11 cellular contexts compared by ENCODE assay signal in the genomic region with DNA sequence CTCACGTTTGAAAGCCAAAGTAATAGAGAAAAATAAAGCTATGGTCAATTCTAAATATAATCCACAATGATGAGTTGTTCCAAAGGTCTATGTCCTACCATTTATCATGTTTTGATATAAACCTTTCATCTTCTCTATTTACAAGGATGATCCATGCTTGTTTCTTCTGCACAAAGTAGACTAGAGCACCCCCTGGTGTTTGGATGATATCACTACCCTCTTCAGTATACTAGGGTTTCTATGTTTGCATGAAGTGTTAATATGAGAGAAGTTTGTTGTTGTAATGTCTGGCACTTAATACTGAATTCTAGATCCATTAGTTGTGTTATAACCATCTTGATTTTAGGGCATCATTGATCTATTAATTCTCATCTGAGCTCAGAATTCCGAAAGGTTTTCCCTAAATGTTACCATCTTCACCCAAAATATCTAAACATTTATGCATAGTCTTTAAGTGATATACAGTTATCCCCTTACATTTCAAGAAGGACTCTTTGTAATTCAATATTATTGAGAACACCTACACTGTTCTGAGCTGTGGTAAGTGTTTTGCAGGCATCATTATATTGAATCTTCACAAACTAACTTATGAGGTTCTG. TPM values are rescaled to one million over a fixed set of nuclear protein-coding genes. Genes with fewer than 3 reads are reported as not detected.
DNase-seq lines count a peak whose midpoint lies in the region; ATAC-seq, FAIRE-seq and TF ChIP-seq lines count a peak whose summit lies in the region.
"Had no signal": no experiment of that assay in that cellular context is flagged by ENCODE, and none has a peak within 500 bp of the region (broad histone marks: within the 10 kb centered on the region; RNA-seq: fewer than 3 reads in every experiment).

No MANE protein-coding gene starts in this region.

- H3K36me3 ChIP-seq in DOHH2 (ENCODE audit: control insufficient read depth, low read length) (no peaks in the 10 kb centered on the region), OCI-LY1 (ENCODE audit: insufficient read depth, low read length) (no peaks in the 10 kb centered on the region), small intestine (ENCODE audit: control insufficient read depth in 2 of 2, insufficient read depth in 2 of 2, low read length in 2 of 2) (no peaks in the 10 kb centered on the region)

- H2AFZ ChIP-seq in OCI-LY1 (ENCODE audit: low read length) = no peak overlapping the region

- FAIRE-seq in small intestine (lab: Jason Lieb, UNC) = no peak
- FAIRE-seq: islet of Langerhans had no signal

- H3F3A ChIP-seq in DOHH2 (ENCODE audit: control insufficient read depth, insufficient read depth) (no peaks in the 10 kb centered on the region), OCI-LY1 (ENCODE audit: insufficient read depth, low read length) (no peaks in the 10 kb centered on the region)

- H3K9me2 ChIP-seq in DOHH2 (replicated peaks; ENCODE audit: control insufficient read depth, low read length) (no peaks in the 10 kb centered on the region), OCI-LY1 (ENCODE audit: low read depth, low read length) (no peaks in the 10 kb centered on the region)

- H4K20me1 ChIP-seq in DOHH2 (ENCODE audit: control insufficient read depth, insufficient read depth, low read depth, low read length) = no peaks in the 10 kb centered on the region
- H4K20me1 ChIP-seq in OCI-LY1 (ENCODE audit: insufficient read depth, low read length) = no peaks in the 10 kb centered on the region

- DNase-seq in HL-60 (ENCODE audit: low read depth in 1 of 2, low spot score in 1 of 2) = peak; percentile 4 to 39
- peak; percentile 43 to 69 for DNase-seq in erythroblast (lab: John Stamatoyannopoulos, UW)
- peak; percentile 29 for DNase-seq in small intestine
- no peak for DNase-seq in activated T-cell treated with anti-CD3 and anti-CD28 coated beads for 4 hours
- no peak for DNase-seq in CD4-positive, alpha-beta T cell
- no peak for DNase-seq in NCI-H187 treated with DMSO at 0.1 percent for 48 hours (lab: John Stamatoyannopoulos, UW)

- no peaks in the 10 kb centered on the region for H3K4me1 ChIP-seq in DOHH2 (ENCODE audit: control insufficient read depth, low read length)
- H3K4me1 ChIP-seq in OCI-LY1 (ENCODE audit: insufficient read depth, low read length, severe bottlenecking) = no peaks in the 10 kb centered on the region
- H3K4me1 ChIP-seq in small intestine (ENCODE audit: control insufficient read depth in 2 of 2, insufficient read depth in 1 of 2, low read depth in 1 of 2, low read length in 1 of 2) = no peaks in the 10 kb centered on the region

- intact Hi-C loops in CD4-positive, alpha-beta T cell (cut with DNase I, micrococcal nuclease) = no loop called here

- no peak for ATAC-seq in CD4-positive, alpha-beta T cell (ENCODE audit: poor library complexity)

- no peak overlapping the region for H3K27ac Mint-ChIP-seq in CD4-positive, alpha-beta T cell

- no peaks in the 10 kb centered on the region for H3K4me1 Mint-ChIP-seq in CD4-positive, alpha-beta T cell (ENCODE audit: low read depth)

- no peaks in the 10 kb centered on the region for H3K9me3 Mint-ChIP-seq in CD4-positive, alpha-beta T cell

- H3K9me3 ChIP-seq in DOHH2 (ENCODE audit: control insufficient read depth, insufficient read depth, low read length) (no peaks in the 10 kb centered on the region), OCI-LY1 (ENCODE audit: low read length) (no peaks in the 10 kb centered on the region), small intestine (ENCODE audit: control insufficient read depth, low read depth) (no peaks in the 10 kb centered on the region)
- H3K9me3 ChIP-seq in CD4-positive, alpha-beta T cell (ENCODE audit: control insufficient read depth, low read length) = no peaks in the 10 kb centered on the region

- H3K4me3 ChIP-seq in DOHH2 (ENCODE audit: low read length) (no peak overlapping the region), HL-60 (replicated peaks; ENCODE audit: insufficient read depth, low read length) (no peak overlapping the region), OCI-LY1 (ENCODE audit: low read depth, low read length, poor library complexity, severe bottlenecking) (no peak overlapping the region), small intestine (ENCODE audit: low read depth in 1 of 2, low read length in 2 of 2) (no peak overlapping the region)

- no peak overlapping the region for H3K9ac ChIP-seq in OCI-LY1 (ENCODE audit: low read length)

- peak; percentile 74 for TF ChIP-seq CTCF in DOHH2 (IDR thresholded peaks at IDR 0.05; ENCODE audit: low read depth, low read length, poor library complexity, severe bottlenecking)
- TF ChIP-seq CTCF in HL-60 (IDR thresholded peaks at IDR 0.05; ENCODE audit: insufficient read depth, low read length) = peak; percentile 31
- peak; percentile 82 for TF ChIP-seq CTCF in OCI-LY1 (IDR thresholded peaks at IDR 0.05; ENCODE audit: low read length)
- TF ChIP-seq CTCF in CD4-positive, alpha-beta T cell (IDR thresholded peaks at IDR 0.05) = no peak

- POLR2A ChIA-PET in CD4-positive, alpha-beta T cell (lab: Charles Lee) = no interaction called here

- H3K36me3 Mint-ChIP-seq in CD4-positive, alpha-beta T cell (ENCODE audit: low read depth) = no peaks in the 10 kb centered on the region

- H3K4me2 ChIP-seq in DOHH2 (ENCODE audit: low read length) (no peak overlapping the region), OCI-LY1 (ENCODE audit: low read length) (no peak overlapping the region)

- peaks cover 8% of the 10 kb centered on the region for H3K27me3 Mint-ChIP-seq in CD4-positive, alpha-beta T cell

- H3K4me3 Mint-ChIP-seq in CD4-positive, alpha-beta T cell = no peak overlapping the region

- no peak overlapping the region for H3K27ac ChIP-seq in DOHH2 (ENCODE audit: low read depth, low read length)
- no peak overlapping the region for H3K27ac ChIP-seq in HL-60 (replicated peaks)
- H3K27ac ChIP-seq in OCI-LY1 (ENCODE audit: low read depth, low read length, poor library complexity, severe bottlenecking) = no peak overlapping the region
- no peak overlapping the region for H3K27ac ChIP-seq in small intestine (ENCODE audit: low read depth in 1 of 2, low read length in 1 of 2)
- no peak overlapping the region for H3K27ac ChIP-seq in CD4-positive, alpha-beta T cell (ENCODE audit: low read depth, low read length)

- CTCF ChIA-PET in CD4-positive, alpha-beta T cell (lab: Charles Lee) = no interaction called here

- TF ChIP-seq POLR2A in erythroblast (IDR thresholded peaks at IDR 0.05; ENCODE audit: low read length) = no peak

- H3K27me3 ChIP-seq in DOHH2 (ENCODE audit: control insufficient read depth, low read length) (no peaks in the 10 kb centered on the region), HL-60 (ENCODE audit: insufficient read depth, poor library complexity, severe bottlenecking) (no peaks in the 10 kb centered on the region), OCI-LY1 (ENCODE audit: insufficient read depth, low read length) (no peaks in the 10 kb centered on the region), small intestine (ENCODE audit: control insufficient read depth in 2 of 2, insufficient read depth in 2 of 2, low read length in 2 of 2) (no peaks in the 10 kb centered on the region)
- H3K27me3 ChIP-seq in CD4-positive, alpha-beta T cell (ENCODE audit: control insufficient read depth, insufficient read depth, low read length) = no peaks in the 10 kb centered on the region

- H3K79me2 ChIP-seq in DOHH2 (ENCODE audit: control insufficient read depth, low read length) = no peaks in the 10 kb centered on the region
- no peaks in the 10 kb centered on the region for H3K79me2 ChIP-seq in OCI-LY1 (ENCODE audit: insufficient read depth, low read length)

- 14 to 34% (median 23%) methylated on average over 2 of the region's 2 CpGs for WGBS in small intestine, 3 donors

RNA-seq across cellular contexts. Expression of gene CLDN8, which starts 21.1 kb away (rescaled TPM):
- polyA plus RNA-seq in small intestine = not detected
- total RNA-seq in CD4-positive, alpha-beta T cell = not detected
- total RNA-seq: LHCN-M2 had no signal

RNA-seq across cellular contexts. Expression of gene CLDN17, which starts 28.2 kb away (rescaled TPM):
- polyA plus RNA-seq in small intestine = not detected
- total RNA-seq in CD4-positive, alpha-beta T cell = not detected
- total RNA-seq: LHCN-M2, urinary bladder had no signal
- polyA plus RNA-seq: urinary bladder had no signal

Comparison
In these comparisons a context has a peak if more than half of its experiments do, and no peak if none do; other contexts are left out.
1. DNase-seq: peak in HL-60 (2 of 2), erythroblast (2 of 2) and small intestine (single experiment); none in activated T-cell treated with anti-CD3 and anti-CD28 coated beads for 4 hours (single experiment), CD4-positive, alpha-beta T cell (0 of 10) and NCI-H187 treated with DMSO at 0.1 percent for 48 hours (single experiment).